8 cellular contexts compared by ENCODE assay signal in the genomic region with DNA sequence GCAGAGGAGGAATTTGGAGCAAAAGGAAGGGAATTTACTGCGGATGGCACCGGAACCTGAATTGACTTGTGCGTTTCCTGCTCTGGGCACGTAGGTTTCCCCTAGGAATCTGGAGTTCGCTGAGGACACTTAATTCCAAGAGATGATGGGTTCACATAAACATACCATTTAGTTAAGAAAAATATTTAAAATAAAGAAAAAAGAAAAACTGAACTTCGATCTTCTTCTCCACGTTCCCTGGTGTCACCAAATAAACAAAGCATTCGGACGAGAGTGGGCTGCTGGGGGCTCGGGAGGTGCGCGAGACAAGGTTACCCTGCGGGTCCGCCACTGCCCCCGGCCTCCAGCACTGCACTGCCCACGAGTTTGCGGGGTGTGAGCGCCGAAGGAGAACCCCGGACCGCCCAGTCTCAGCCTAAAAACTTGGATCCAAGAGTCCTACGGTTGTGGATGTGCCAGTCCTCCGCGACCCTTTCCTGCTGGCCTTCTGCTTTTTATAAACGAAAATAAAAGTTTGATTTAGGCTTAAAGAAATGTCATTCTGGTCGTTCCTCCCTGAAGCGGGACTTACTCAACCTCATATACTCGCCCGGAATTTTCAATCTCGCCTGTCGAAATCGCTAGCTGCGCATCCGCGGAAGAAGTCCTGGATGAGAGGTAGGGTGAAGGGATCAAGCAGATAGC. TPM values are rescaled to one million over a fixed set of nuclear protein-coding genes. Genes with fewer than 3 reads are reported as not detected.
DNase-seq lines count a peak whose midpoint lies in the region; ATAC-seq, FAIRE-seq and TF ChIP-seq lines count a peak whose summit lies in the region.

No MANE protein-coding gene starts in this region.

- intact Hi-C loops in left ventricle myocardium superior (cut with micrococcal nuclease): loop anchor here (5.0 to 10.0 kb wide), 3 partner anchors 220 to 470 kb away; no protein-coding TSS in a partner anchor
- intact Hi-C loops in mucosa of descending colon (cut with DNase I, micrococcal nuclease): loop anchor here in 1 of 2 donors (10.0 kb wide), 1 partner anchor 230 kb away; no protein-coding TSS in a partner anchor

- H3K4me1 ChIP-seq in A549 (peaks cover 44% of the 10 kb centered on the region), small intestine (ENCODE audit: control insufficient read depth in 2 of 2, insufficient read depth in 1 of 2, low read depth in 1 of 2, low read length in 1 of 2) (peaks cover 0 to 2% of the 10 kb centered on the region in 2 donors), mucosa of descending colon (ENCODE audit: low read depth) (peaks cover 20% of the 10 kb centered on the region)

- peaks cover 56% of the 10 kb centered on the region for H3K4me1 Mint-ChIP-seq in WTC11

- CTCF ChIA-PET in A549 (lab: Yijun Ruan, JAX) (interaction anchor here (0.6 to 9.4 kb wide), 63 partner anchors 8 to 1574 kb away, joined by 3 to 97 read pairs (median 4); a partner anchor contains a TSS), WTC11 (lab: Charles Lee) (interaction anchor here (0.9 to 5.9 kb wide), 15 partner anchors 8 to 417 kb away, joined by 3 to 84 read pairs (median 8); a partner anchor contains a TSS)

- H3K36me3 Mint-ChIP-seq in WTC11: 0 out of 2 replicates have a peak, but pooled peaks cover 2% of the 10 kb centered on the region

- DNase-seq in A549 (ENCODE audit: low read depth in 1 of 2, low spot score in 1 of 2) (no peak), WTC11 (ENCODE audit: low spot score) (no peak), left ventricle myocardium superior (peak; percentile 36), small intestine (no peak), mucosa of descending colon (no peak)
- no peak for DNase-seq in activated CD4-positive, CD25-positive, alpha-beta regulatory T cell (lab: John Stamatoyannopoulos, UW)

- H3K4me3 ChIP-seq in A549 (peak overlapping the region; percentile 77), small intestine (ENCODE audit: low read depth in 1 of 2, low read length in 2 of 2) (peak overlapping the region; percentile 23 to 62), mucosa of descending colon (no peak overlapping the region)

- H3K27me3 Mint-ChIP-seq in WTC11 (ENCODE audit: low read depth): peaks cover 36% of the 10 kb centered on the region

- peaks cover 9 to 13% of the 10 kb centered on the region in 2 donors for H3K27me3 ChIP-seq in small intestine (ENCODE audit: control insufficient read depth in 2 of 2, insufficient read depth in 2 of 2, low read length in 2 of 2)

- TF ChIP-seq RAD21 in A549 (conservative IDR thresholded peaks at IDR 0.05 in 1 of 2, IDR thresholded peaks at IDR 0.05 in 1 of 2): no peak

- H3K4me2 ChIP-seq in A549: peak overlapping the region; percentile 93

- H3K9me3 ChIP-seq in A549 (no peaks in the 10 kb centered on the region), small intestine (ENCODE audit: control insufficient read depth, low read depth) (no peaks in the 10 kb centered on the region), mucosa of descending colon (no peaks in the 10 kb centered on the region)

- H3K36me3 ChIP-seq in small intestine (ENCODE audit: control insufficient read depth in 2 of 2, insufficient read depth in 2 of 2, low read length in 2 of 2): no peaks in the 10 kb centered on the region
- no peaks in the 10 kb centered on the region for H3K36me3 ChIP-seq in mucosa of descending colon (ENCODE audit: low read depth)

- TF ChIP-seq CTCF in A549 (IDR thresholded peaks at IDR 0.05) (no peak), WTC11 (IDR thresholded peaks at IDR 0.05) (no peak), mucosa of descending colon (IDR thresholded peaks at IDR 0.05) (no peak)

- under 1% methylated on average over 35 of the region's 35 CpGs for WGBS in A549 (ENCODE audit: missing lambda C conversion rate)
- WGBS in small intestine, 3 donors: 0 to 1% (median 1%) methylated on average over 35 of the region's 35 CpGs

- no peak for TF ChIP-seq POLR2A in A549 (IDR thresholded peaks at IDR 0.05; ENCODE audit: low read length)

- TF ChIP-seq EP300 in A549 (IDR thresholded peaks at IDR 0.05): no peak

- no peaks in the 10 kb centered on the region for H3K9me3 Mint-ChIP-seq in WTC11

- FAIRE-seq in A549 (lab: Jason Lieb, UNC): no peak
- FAIRE-seq in small intestine (lab: Jason Lieb, UNC): no peak

- ATAC-seq in A549 (peak in 1 of 2 experiments; percentile 11; a peak in 3 of 6 replicates), GM21390 (IDR thresholded peaks at IDR 0.05; ENCODE audit: unreplicated experiment) (peak; percentile 3), WTC11 (no peak), left ventricle myocardium superior (peak; percentile 1), HG03460 (IDR thresholded peaks at IDR 0.05; ENCODE audit: unreplicated experiment) (no peak), mucosa of descending colon (no peak)

- peak overlapping the region; percentile 91 for H3K27ac Mint-ChIP-seq in WTC11

- peak overlapping the region; percentile 82 for H3K4me3 Mint-ChIP-seq in WTC11

- H3K27ac ChIP-seq in A549 (peak overlapping the region; percentile 93 to 99), small intestine (ENCODE audit: low read depth in 1 of 2, low read length in 1 of 2) (peak overlapping the region in 1 of 2 donors; percentile 3)

- POLR2A ChIA-PET in A549 (lab: Yijun Ruan, JAX): interaction anchor here (0.6 to 5.2 kb wide), 23 partner anchors 21 to 845 kb away, joined by 3 to 85 read pairs (median 6); a partner anchor contains a TSS
- POLR2A ChIA-PET in WTC11 (lab: Charles Lee): interaction anchor here (0.5 to 6.1 kb wide), 19 partner anchors 10 to 600 kb away, joined by 3 to 103 read pairs (median 6); a partner anchor contains a TSS

TF ChIP-seq in A549, 52 proteins besides CTCF, POLR2A, EP300 and RAD21:
- TF ChIP-seq KDM1A (IDR thresholded peaks at IDR 0.05; ENCODE audit: low read depth) (no peak), NR3C1 (IDR thresholded peaks at IDR 0.05) (no peak), JUN (IDR thresholded peaks at IDR 0.05) (0 out of 5 replicates have a peak, but pooled peaks of 1 of the 2 experiments have one; percentile 10)
- TF ChIP-seq, protein P1, sequence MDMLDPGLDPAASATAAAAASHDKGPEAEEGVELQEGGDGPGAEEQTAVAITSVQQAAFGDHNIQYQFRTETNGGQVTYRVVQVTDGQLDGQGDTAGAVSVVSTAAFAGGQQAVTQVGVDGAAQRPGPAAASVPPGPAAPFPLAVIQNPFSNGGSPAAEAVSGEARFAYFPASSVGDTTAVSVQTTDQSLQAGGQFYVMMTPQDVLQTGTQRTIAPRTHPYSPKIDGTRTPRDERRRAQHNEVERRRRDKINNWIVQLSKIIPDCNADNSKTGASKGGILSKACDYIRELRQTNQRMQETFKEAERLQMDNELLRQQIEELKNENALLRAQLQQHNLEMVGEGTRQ (IDR thresholded peaks at IDR 0.05): no peak

TF ChIP-seq in WTC11, 78 proteins besides CTCF, POLR2A, EP300 and RAD21 (continues in another document):
- TF ChIP-seq MYBL2 (CRISPR knock-in tag; IDR thresholded peaks at IDR 0.05): peak; percentile 19; the same call in 1 of the 2 replicates
- 0 out of 2 replicates have a peak, but pooled peaks have one; percentile 6 for TF ChIP-seq HMGA2 (CRISPR knock-in tag; IDR thresholded peaks at IDR 0.05)
- TF ChIP-seq ZNF263 (CRISPR knock-in tag; IDR thresholded peaks at IDR 0.05; ENCODE audit: low read depth): 0 out of 2 replicates have a peak, but pooled peaks have one; percentile 32
- TF ChIP-seq, protein P2, sequence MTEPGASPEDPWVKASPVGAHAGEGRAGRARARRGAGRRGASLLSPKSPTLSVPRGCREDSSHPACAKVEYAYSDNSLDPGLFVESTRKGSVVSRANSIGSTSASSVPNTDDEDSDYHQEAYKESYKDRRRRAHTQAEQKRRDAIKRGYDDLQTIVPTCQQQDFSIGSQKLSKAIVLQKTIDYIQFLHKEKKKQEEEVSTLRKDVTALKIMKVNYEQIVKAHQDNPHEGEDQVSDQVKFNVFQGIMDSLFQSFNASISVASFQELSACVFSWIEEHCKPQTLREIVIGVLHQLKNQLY (CRISPR knock-in tag; IDR thresholded peaks at IDR 0.05): no peak
- TF ChIP-seq PRRX2 (CRISPR knock-in tag; IDR thresholded peaks at IDR 0.05): no peak
- no peak for TF ChIP-seq JUN (CRISPR knock-in tag; IDR thresholded peaks at IDR 0.05)
- TF ChIP-seq, protein P3, sequence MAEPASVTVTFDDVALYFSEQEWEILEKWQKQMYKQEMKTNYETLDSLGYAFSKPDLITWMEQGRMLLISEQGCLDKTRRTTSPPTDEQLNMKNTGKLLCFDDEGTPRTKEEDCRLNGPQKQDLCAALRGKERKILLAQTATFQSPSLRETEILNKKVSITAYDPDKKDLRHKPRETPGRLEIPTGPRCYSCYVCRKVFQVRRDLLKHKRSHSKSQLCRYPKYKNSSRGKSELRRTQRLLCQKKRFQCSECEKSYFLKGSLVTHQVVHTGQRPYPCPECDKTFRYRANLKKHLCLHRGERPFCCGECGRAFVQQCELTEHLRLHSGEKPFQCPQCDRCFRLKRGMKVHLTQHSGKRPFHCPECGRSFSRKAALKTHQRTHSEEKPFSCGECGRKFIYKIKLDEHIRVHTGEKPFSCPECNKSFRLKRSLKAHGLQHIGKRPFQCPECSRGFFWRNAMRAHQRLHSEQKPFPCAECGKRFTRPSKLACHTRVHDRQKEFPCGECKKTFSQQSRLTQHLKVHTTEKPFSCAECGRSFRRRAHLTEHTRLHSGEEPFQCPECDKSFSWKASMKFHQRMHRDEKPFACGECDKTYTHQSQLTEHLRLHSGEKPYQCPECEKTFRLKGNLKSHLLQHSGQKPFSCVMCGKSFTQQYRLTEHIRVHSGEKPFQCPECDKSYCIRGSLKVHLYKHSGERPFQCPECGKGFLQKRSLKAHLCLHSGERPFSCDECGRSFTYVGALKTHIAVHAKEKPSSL (CRISPR knock-in tag; conservative IDR thresholded peaks at IDR 0.05): no peak

RNA-seq across cellular contexts. Expression of a gene that starts 30.3 kb away (rescaled TPM):
- polyA plus RNA-seq in A549 (2011; rRNA removed): 0.87 and 1.0 TPM in 2 replicates
- polyA plus RNA-seq in A549 (2012; cell fraction: cytosol; rRNA removed): 0.54 and 0.60 TPM in 2 replicates
- 0.48 and 0.60 TPM in 2 replicates for polyA plus RNA-seq in A549 (2012; cell fraction: nucleus; rRNA removed)
- 3.5 to 4.2 TPM (median 4.1 TPM) in 3 replicates for polyA plus RNA-seq in A549 (2017; fragmentation: RNase III; extraction: RNeasy Plus Mini Kit Qiagen cat#74134 plus additional on column Dnase treatment)
- 1.2 and 1.4 TPM in 2 replicates for polyA minus RNA-seq in A549 (2011; rRNA and poly(A)+ RNA removed)
- total RNA-seq in WTC11 (2021): 9.4 to 12.9 TPM (median 11.8 TPM) in 3 replicates
- total RNA-seq in left ventricle myocardium superior: 3.6 TPM
- under 1 TPM in 1 of 3 donors, not detected in 2; 0.13 TPM for polyA plus RNA-seq in small intestine
- 1 to 10 TPM in 1 of 3 donors, under 1 TPM in 2; 0.03 to 2.4 (median 0.34) TPM for total RNA-seq in mucosa of descending colon

RNA-seq across cellular contexts. Expression of a gene that starts 38.9 kb away (rescaled TPM):
- polyA plus RNA-seq in A549 (2011; rRNA removed) (54.1 and 55.5 TPM in 2 replicates), A549 (2017; fragmentation: RNase III; extraction: RNeasy Plus Mini Kit Qiagen cat#74134 plus additional on column Dnase treatment) (35.3 to 41.7 TPM (median 38.9 TPM) in 3 replicates), small intestine (10 to 100 TPM in 2 of 3 donors, 1 to 10 TPM in 1; 8.9 to 15.2 (median 11.6) TPM)
- 28.8 and 31.8 TPM in 2 replicates for polyA plus RNA-seq in A549 (2012; cell fraction: cytosol; rRNA removed)
- polyA plus RNA-seq in A549 (2012; cell fraction: nucleus; rRNA removed): 26.3 and 38.8 TPM in 2 replicates
- polyA minus RNA-seq in A549 (2011; rRNA and poly(A)+ RNA removed): 65.1 and 116 TPM in 2 replicates
- total RNA-seq in WTC11 (2021) (52.7 to 60.3 TPM (median 60.1 TPM) in 3 replicates), left ventricle myocardium superior (26.1 TPM), mucosa of descending colon (10 to 100 TPM; 29.6 to 43.1 (median 35.8) TPM)

Comparison
In these comparisons a context has a peak if more than half of its experiments do, and no peak if none do; other contexts are left out.
1. ATAC-seq: peak in GM21390 (single experiment) and left ventricle myocardium superior (single experiment); none in WTC11 (single experiment), HG03460 (single experiment) and mucosa of descending colon (single experiment).